In genomic region chrX:153725832-153726285, GRCh38 we compare ENCODE assay signal across 10 cellular contexts. TPM values are rescaled to one million over a fixed set of nuclear protein-coding genes. Genes with fewer than 3 reads are reported as not detected.
DNase-seq lines count a peak whose midpoint lies in the region; ATAC-seq, FAIRE-seq and TF ChIP-seq lines count a peak whose summit lies in the region.
"Had no signal": no experiment of that assay in that cellular context is flagged by ENCODE, and none has a peak within 500 bp of the region (broad histone marks: within the 10 kb centered on the region; RNA-seq: fewer than 3 reads in every experiment).

No MANE protein-coding gene starts in this region.

- no peaks in the 10 kb centered on the region for H3K27me3 ChIP-seq in K562 (ENCODE audit: control insufficient read depth in 2 of 2, insufficient read depth in 2 of 2, low read length in 2 of 2)
- H3K27me3 ChIP-seq in mucosa of rectum (ENCODE audit: control insufficient read depth in 2 of 2, insufficient read depth in 2 of 2, low read length in 2 of 2), result no peaks in the 10 kb centered on the region
- peaks cover 0 to 7% (median 0%) of the 10 kb centered on the region in 4 donors for H3K27me3 ChIP-seq in upper lobe of left lung

- H3K4me1 ChIP-seq in K562 (replicated peaks in 1 of 2; ENCODE audit: control insufficient read depth in 2 of 2, insufficient read depth in 2 of 2, low read length in 2 of 2) (peaks cover 39 to 60% of the 10 kb centered on the region in 2 experiments), mucosa of rectum (ENCODE audit: control insufficient read depth in 2 of 2, insufficient read depth in 2 of 2, low read length in 2 of 2) (peaks cover 40 to 42% of the 10 kb centered on the region in 2 donors), upper lobe of left lung (peaks cover 41 to 50% (median 45%) of the 10 kb centered on the region in 4 donors)

- H3K9ac ChIP-seq in K562 (ENCODE audit: insufficient read depth in 1 of 2, low read depth in 2 of 2, low read length in 2 of 2) (peak overlapping the region; percentile 63 to 92; a peak in 3 of 4 replicates), mucosa of rectum (ENCODE audit: low read depth in 1 of 2, low read length in 2 of 2) (peak overlapping the region in 1 of 2 donors; percentile 16)

- H2AFZ ChIP-seq in K562 (ENCODE audit: low read depth, low read length), result no peak overlapping the region; the same call in 1 of the 2 replicates

- peaks cover 2% of the 10 kb centered on the region for H3K36me3 Mint-ChIP-seq in activated naive CD4-positive, alpha-beta T cell treated with anti-CD3 and anti-CD28 coated beads, Interleukin-2, amount 50 U/mL, for 24 hours

- BruUV-seq in K562 (replicated peaks; lab: Mats Ljungman, UMichigan), result no TSS peak

- H3K4me3 ChIP-seq in K562 (no peak overlapping the region), mucosa of rectum (ENCODE audit: low read length in 2 of 2) (no peak overlapping the region), upper lobe of left lung (peak overlapping the region in 3 of 4 donors; percentile 17 to 82 (median 75))

- TF ChIP-seq CTCF in K562 (IDR thresholded peaks at IDR 0.05 in 2 of 3, conservative IDR thresholded peaks at IDR 0.05 in 1 of 3; ENCODE audit: insufficient read depth in 2 of 3, low read depth in 1 of 3, low read length in 3 of 3) (no peak), upper lobe of left lung (IDR thresholded peaks at IDR 0.05) (no peak)

- peaks cover 21% of the 10 kb centered on the region for H3K4me1 Mint-ChIP-seq in activated naive CD4-positive, alpha-beta T cell treated with anti-CD3 and anti-CD28 coated beads, Interleukin-2, amount 50 U/mL, for 24 hours

- peaks cover 17% of the 10 kb centered on the region for H3K36me3 ChIP-seq in K562 (ENCODE audit: control insufficient read depth, insufficient read depth, low read length)
- peaks cover 0 to 1% of the 10 kb centered on the region in 2 donors for H3K36me3 ChIP-seq in mucosa of rectum (ENCODE audit: control insufficient read depth in 2 of 2, insufficient read depth in 2 of 2, low read length in 2 of 2)
- peaks cover 0 to 6% (median 0%) of the 10 kb centered on the region in 4 donors for H3K36me3 ChIP-seq in upper lobe of left lung

- peaks cover 46% of the 10 kb centered on the region for H3K79me2 ChIP-seq in K562 (ENCODE audit: control insufficient read depth, insufficient read depth, low read length)

- POLR2A ChIA-PET in K562 (lab: Yijun Ruan, JAX), result interaction anchor here (0.6 to 0.9 kb wide), 4 partner anchors 12 to 214 kb away, joined by 3 to 4 read pairs (median 3); no protein-coding TSS in a partner anchor

- DNase-seq in activated naive CD4-positive, alpha-beta T cell (lab: John Stamatoyannopoulos, UW), result no peak
- DNase-seq in K562 (ENCODE audit: extremely low read depth in 1 of 4, low spot score in 3 of 4), result no peak
- DNase-seq in upper lobe of left lung, result peak in 1 of 2 donors; percentile 85
- DNase-seq in activated gamma-delta T cell treated with Interleukin-2 at 50 U/mL for 16 hours, result no peak
- DNase-seq: activated CD4-positive, CD25-positive, alpha-beta regulatory T cell treated with anti-CD3 and anti-CD28 coated beads, Interleukin-2, amount 50 U/mL, for 72 hours; NCI-H1436 treated with DMSO at 0.1 percent for 48 hours had no signal

- no peak for ATAC-seq in K562
- no peak for ATAC-seq in upper lobe of left lung (ENCODE audit: low FRiP score in 2 of 2)
- no peak for ATAC-seq in GM21529 (IDR thresholded peaks at IDR 0.05; ENCODE audit: unreplicated experiment)
- ATAC-seq in HG02623 (IDR thresholded peaks at IDR 0.05; ENCODE audit: unreplicated experiment), result no peak

- in situ Hi-C loops in K562 (cut with MboI), result no loop called here

- no peaks in the 10 kb centered on the region for H3K9me1 ChIP-seq in K562 (ENCODE audit: control insufficient read depth, insufficient read depth, low read length)

- peak overlapping the region; percentile 78; the same call in 1 of the 2 replicates for H3K4me2 ChIP-seq in K562 (ENCODE audit: insufficient read depth, low read length)

- TF ChIP-seq POLR2A in K562 (conservative IDR thresholded peaks at IDR 0.05) (no peak), upper lobe of left lung (IDR thresholded peaks at IDR 0.05) (no peak)

- no peaks in the 10 kb centered on the region for H3K9me3 Mint-ChIP-seq in activated naive CD4-positive, alpha-beta T cell treated with anti-CD3 and anti-CD28 coated beads, Interleukin-2, amount 50 U/mL, for 24 hours

- H3K27ac ChIP-seq in K562 (ENCODE audit: extremely low read depth, low read depth, low read length) (peak overlapping the region; percentile 83), mucosa of rectum (ENCODE audit: low read depth in 2 of 2, low read length in 2 of 2) (peak overlapping the region; percentile 59 to 85), upper lobe of left lung (peak overlapping the region; percentile 86 to 91 (median 89))

- CTCF ChIA-PET in K562 (lab: Yijun Ruan, JAX; ENCODE audit: low intra/inter-chr PET ratio), result no interaction called here

- WGBS in K562 (ENCODE audit: insufficient coverage, low coverage, missing lambda C conversion rate), result 92% methylated on average over 8 of the region's 35 CpGs
- 47 to 73% methylated on average over 6 to 35 of the region's 35 CpGs for WGBS in upper lobe of left lung, 2 donors

- TF ChIP-seq EP300 in K562 (IDR thresholded peaks at IDR 0.05; ENCODE audit: low read length) (no peak), upper lobe of left lung (IDR thresholded peaks at IDR 0.05) (no peak)

- peaks cover 10% of the 10 kb centered on the region for H4K20me1 ChIP-seq in K562 (replicated peaks; ENCODE audit: control insufficient read depth, insufficient read depth, low read length)

- no peak overlapping the region for H3K27ac Mint-ChIP-seq in activated naive CD4-positive, alpha-beta T cell treated with anti-CD3 and anti-CD28 coated beads, Interleukin-2, amount 50 U/mL, for 24 hours

- no peaks in the 10 kb centered on the region for H3K27me3 Mint-ChIP-seq in activated naive CD4-positive, alpha-beta T cell treated with anti-CD3 and anti-CD28 coated beads, Interleukin-2, amount 50 U/mL, for 24 hours

- intact Hi-C loops in K562 (cut with micrococcal nuclease), result loop anchor here (1.0 kb wide), 1 partner anchor 17 kb away; no protein-coding TSS in a partner anchor

- no peak for TF ChIP-seq RAD21 in K562 (CRISPR knock-in tag; conservative IDR thresholded peaks at IDR 0.05 in 1 of 2, IDR thresholded peaks at IDR 0.05 in 1 of 2)

- no peaks in the 10 kb centered on the region for H3K9me3 ChIP-seq in K562 (replicated peaks; ENCODE audit: control insufficient read depth, insufficient read depth, low read depth, low read length)
- H3K9me3 ChIP-seq in mucosa of rectum (ENCODE audit: control insufficient read depth in 2 of 2, low read length in 2 of 2), result no peaks in the 10 kb centered on the region
- H3K9me3 ChIP-seq in upper lobe of left lung, result peaks cover 0 to 13% (median 0%) of the 10 kb centered on the region in 4 donors

- peak overlapping the region; percentile 52 for H3K4me3 Mint-ChIP-seq in activated naive CD4-positive, alpha-beta T cell treated with anti-CD3 and anti-CD28 coated beads, Interleukin-2, amount 50 U/mL, for 24 hours

- no peak for FAIRE-seq in K562 (lab: Jason Lieb, UNC)

RNA-seq across cellular contexts. Expression of gene ABCD1, which starts 1.2 kb away (rescaled TPM):
- total RNA-seq in K562 (2011; cell fraction: chromatin; rRNA removed; ENCODE audit: low replicate concordance), result 3.4 and 16.6 TPM in 2 replicates
- 12.9 and 17.3 TPM in 2 replicates for total RNA-seq in K562 (2011; cell fraction: nucleolus; rRNA removed)
- total RNA-seq in K562 (2011; cell fraction: nucleoplasm; rRNA removed), result 7.3 TPM in 2 replicates
- total RNA-seq in K562 (2014; rRNA removed) (3.9 and 6.0 TPM in 2 replicates), K562 (2014; rRNA removed; fragmentation: Illumina TruSeq; extraction: Trizol) (0.80 and 1.4 TPM in 2 replicates), K562 (2015; rRNA removed; fragmentation: Illumina TruSeq; extraction: Trizol) (2.8 and 3.1 TPM in 2 replicates), K562 (2021) (6.9 and 7.1 TPM in 2 replicates), upper lobe of left lung (10 to 100 TPM in 5 of 6 donors, 1 to 10 TPM in 1; 9.8 to 28.1 (median 17.9) TPM)
- polyA plus RNA-seq in K562 (2011; rRNA removed) (1.6 and 3.8 TPM in 2 replicates), K562 (2014; fragmentation: Illumina TruSeq; extraction: Trizol) (2.2 and 3.5 TPM in 2 replicates), K562 (2014; fragmentation: Nextera tagmentation; extraction: Ambion mirVana) (under 1 TPM; 0.07 to 0.18 TPM), K562 (2014; rRNA removed) (3.8 and 5.2 TPM in 2 replicates)
- 2.8 and 5.5 TPM in 2 replicates for polyA plus RNA-seq in K562 (2011; cell fraction: cytosol; rRNA removed)
- 8.7 and 16.4 TPM in 2 replicates for polyA plus RNA-seq in K562 (2011; cell fraction: nucleus; rRNA removed)
- 6.3 and 9.6 TPM in 2 replicates for polyA plus RNA-seq in K562 (2012)
- polyA minus RNA-seq in K562 (2011; rRNA and poly(A)+ RNA removed), result 1.8 and 2.6 TPM in 2 replicates
- 4.3 and 4.4 TPM in 2 replicates for polyA minus RNA-seq in K562 (2011; cell fraction: cytosol; rRNA and poly(A)+ RNA removed)
- 7.9 and 8.4 TPM in 2 replicates for polyA minus RNA-seq in K562 (2011; cell fraction: nucleus; rRNA and poly(A)+ RNA removed)

RNA-seq across cellular contexts. Expression of gene BCAP31, which starts 1.7 kb away (rescaled TPM):
- total RNA-seq in K562 (2011; cell fraction: chromatin; rRNA removed; ENCODE audit: low replicate concordance), result 194 and 313 TPM in 2 replicates
- 389 and 398 TPM in 2 replicates for total RNA-seq in K562 (2011; cell fraction: nucleolus; rRNA removed)
- total RNA-seq in K562 (2011; cell fraction: nucleoplasm; rRNA removed), result 299 and 322 TPM in 2 replicates
- total RNA-seq in K562 (2014; rRNA removed), result 156 and 184 TPM in 2 replicates
- total RNA-seq in K562 (2014; rRNA removed; fragmentation: Illumina TruSeq; extraction: Trizol), result 206 and 225 TPM in 2 replicates
- total RNA-seq in K562 (2015; rRNA removed; fragmentation: Illumina TruSeq; extraction: Trizol), result 170 and 173 TPM in 2 replicates
- 261 and 262 TPM in 2 replicates for total RNA-seq in K562 (2021)
- 157 and 186 TPM in 2 replicates for polyA plus RNA-seq in K562 (2011; rRNA removed)
- 164 and 227 TPM in 2 replicates for polyA plus RNA-seq in K562 (2011; cell fraction: cytosol; rRNA removed)
- 115 and 116 TPM in 2 replicates for polyA plus RNA-seq in K562 (2011; cell fraction: nucleus; rRNA removed)
- 235 and 441 TPM in 2 replicates for polyA plus RNA-seq in K562 (2012)
- polyA plus RNA-seq in K562 (2014; fragmentation: Illumina TruSeq; extraction: Trizol), result 188 and 219 TPM in 2 replicates
- 100 to 1,000 TPM; 562 to 683 TPM for polyA plus RNA-seq in K562 (2014; fragmentation: Nextera tagmentation; extraction: Ambion mirVana)
- 175 and 176 TPM in 2 replicates for polyA plus RNA-seq in K562 (2014; rRNA removed)
- 177 and 181 TPM in 2 replicates for polyA minus RNA-seq in K562 (2011; rRNA and poly(A)+ RNA removed)
- polyA minus RNA-seq in K562 (2011; cell fraction: cytosol; rRNA and poly(A)+ RNA removed), result 74.4 and 86.4 TPM in 2 replicates
- polyA minus RNA-seq in K562 (2011; cell fraction: nucleus; rRNA and poly(A)+ RNA removed), result 30.8 and 43.7 TPM in 2 replicates
- 100 to 1,000 TPM; 110 to 236 (median 132) TPM for total RNA-seq in upper lobe of left lung

RNA-seq across cellular contexts. Expression of gene SLC6A8, which starts 38.1 kb away (rescaled TPM):
- total RNA-seq in K562 (2011; cell fraction: chromatin; rRNA removed; ENCODE audit: low replicate concordance), result 456 and 1,096 TPM in 2 replicates
- total RNA-seq in K562 (2011; cell fraction: nucleolus; rRNA removed), result 646 and 663 TPM in 2 replicates
- total RNA-seq in K562 (2011; cell fraction: nucleoplasm; rRNA removed), result 500 and 510 TPM in 2 replicates
- total RNA-seq in K562 (2014; rRNA removed) (29.6 and 45.6 TPM in 2 replicates), K562 (2014; rRNA removed; fragmentation: Illumina TruSeq; extraction: Trizol) (24.7 and 34.3 TPM in 2 replicates), K562 (2015; rRNA removed; fragmentation: Illumina TruSeq; extraction: Trizol) (30.3 and 31.0 TPM in 2 replicates), K562 (2021) (122 and 144 TPM in 2 replicates), upper lobe of left lung (1 to 10 TPM; 3.9 to 8.1 (median 6.1) TPM)
- polyA plus RNA-seq in K562 (2011; rRNA removed) (139 and 294 TPM in 2 replicates), K562 (2014; fragmentation: Illumina TruSeq; extraction: Trizol) (73.5 and 87.0 TPM in 2 replicates), K562 (2014; fragmentation: Nextera tagmentation; extraction: Ambion mirVana) (1 to 10 TPM in 1 of 2 experiments, under 1 TPM in 1; 0.68 to 1.7 TPM), K562 (2014; rRNA removed) (76.7 and 77.6 TPM in 2 replicates)
- 237 and 320 TPM in 2 replicates for polyA plus RNA-seq in K562 (2011; cell fraction: cytosol; rRNA removed)
- polyA plus RNA-seq in K562 (2011; cell fraction: nucleus; rRNA removed), result 1,046 and 1,667 TPM in 2 replicates
- 94.9 and 162 TPM in 2 replicates for polyA plus RNA-seq in K562 (2012)
- polyA minus RNA-seq in K562 (2011; rRNA and poly(A)+ RNA removed), result 85.5 and 108 TPM in 2 replicates
- 134 and 269 TPM in 2 replicates for polyA minus RNA-seq in K562 (2011; cell fraction: cytosol; rRNA and poly(A)+ RNA removed)
- 124 and 281 TPM in 2 replicates for polyA minus RNA-seq in K562 (2011; cell fraction: nucleus; rRNA and poly(A)+ RNA removed)

RNA-seq across cellular contexts. Expression of gene PLXNB3, which starts 38.2 kb away (rescaled TPM):
- total RNA-seq in K562 (2011; cell fraction: chromatin; rRNA removed; ENCODE audit: low replicate concordance), result 2.4 and 18.7 TPM in 2 replicates
- 5.5 and 11.0 TPM in 2 replicates for total RNA-seq in K562 (2011; cell fraction: nucleolus; rRNA removed)
- total RNA-seq in K562 (2011; cell fraction: nucleoplasm; rRNA removed), result 3.1 and 3.7 TPM in 2 replicates
- total RNA-seq in K562 (2014; rRNA removed), result 1.6 and 2.0 TPM in 2 replicates
- total RNA-seq in K562 (2014; rRNA removed; fragmentation: Illumina TruSeq; extraction: Trizol), result 0.22 TPM in 1 of 2 replicates, not detected in the other
- total RNA-seq in K562 (2015; rRNA removed; fragmentation: Illumina TruSeq; extraction: Trizol), result 0.25 and 0.72 TPM in 2 replicates
- 1.6 TPM in 2 replicates for total RNA-seq in K562 (2021)
- polyA plus RNA-seq in K562 (2011; rRNA removed), result 1.5 and 2.4 TPM in 2 replicates
- polyA plus RNA-seq in K562 (2011; cell fraction: cytosol; rRNA removed), result 0.63 and 1.1 TPM in 2 replicates
- polyA plus RNA-seq in K562 (2011; cell fraction: nucleus; rRNA removed), result 12.2 and 14.5 TPM in 2 replicates
- 0.94 and 1.7 TPM in 2 replicates for polyA plus RNA-seq in K562 (2012)
- polyA plus RNA-seq in K562 (2014; fragmentation: Illumina TruSeq; extraction: Trizol), result 0.40 and 0.50 TPM in 2 replicates
- polyA plus RNA-seq in K562 (2014; fragmentation: Nextera tagmentation; extraction: Ambion mirVana), result not detected
- polyA plus RNA-seq in K562 (2014; rRNA removed), result 1.4 and 1.6 TPM in 2 replicates
- 0.81 and 1.2 TPM in 2 replicates for polyA minus RNA-seq in K562 (2011; rRNA and poly(A)+ RNA removed)
- 1.2 and 2.0 TPM in 2 replicates for polyA minus RNA-seq in K562 (2011; cell fraction: cytosol; rRNA and poly(A)+ RNA removed)
- 4.0 and 4.3 TPM in 2 replicates for polyA minus RNA-seq in K562 (2011; cell fraction: nucleus; rRNA and poly(A)+ RNA removed)
- total RNA-seq in upper lobe of left lung, result 10 to 100 TPM in 1 of 6 donors, 1 to 10 TPM in 5; 1.3 to 21.0 (median 2.9) TPM

RNA-seq across cellular contexts. Expression of gene PNCK, which starts 52.2 kb away (rescaled TPM):
- total RNA-seq in K562 (2011; cell fraction: chromatin; rRNA removed; ENCODE audit: low replicate concordance), result 17.5 and 43.4 TPM in 2 replicates
- total RNA-seq in K562 (2011; cell fraction: nucleolus; rRNA removed), result 37.0 TPM in 2 replicates
- 18.2 and 26.2 TPM in 2 replicates for total RNA-seq in K562 (2011; cell fraction: nucleoplasm; rRNA removed)
- total RNA-seq in K562 (2014; rRNA removed) (1.3 and 1.4 TPM in 2 replicates), K562 (2014; rRNA removed; fragmentation: Illumina TruSeq; extraction: Trizol) (0.25 and 0.48 TPM in 2 replicates), K562 (2015; rRNA removed; fragmentation: Illumina TruSeq; extraction: Trizol) (0.51 and 0.79 TPM in 2 replicates), K562 (2021) (1.9 and 2.2 TPM in 2 replicates), upper lobe of left lung (1 to 10 TPM in 1 of 6 donors, under 1 TPM in 1, not detected in 4; 0.47 to 5.2 TPM)
- polyA plus RNA-seq in K562 (2011; rRNA removed) (7.5 and 23.6 TPM in 2 replicates), K562 (2014; fragmentation: Illumina TruSeq; extraction: Trizol) (1.0 and 1.2 TPM in 2 replicates), K562 (2014; fragmentation: Nextera tagmentation; extraction: Ambion mirVana) (under 1 TPM in 1 of 2 experiments, not detected in 1; 0.13 TPM), K562 (2014; rRNA removed) (1.7 and 2.5 TPM in 2 replicates)
- 10.0 and 17.5 TPM in 2 replicates for polyA plus RNA-seq in K562 (2011; cell fraction: cytosol; rRNA removed)
- 100 and 212 TPM in 2 replicates for polyA plus RNA-seq in K562 (2011; cell fraction: nucleus; rRNA removed)
- 6.0 and 17.0 TPM in 2 replicates for polyA plus RNA-seq in K562 (2012)
- 3.5 and 6.7 TPM in 2 replicates for polyA minus RNA-seq in K562 (2011; rRNA and poly(A)+ RNA removed)
- polyA minus RNA-seq in K562 (2011; cell fraction: cytosol; rRNA and poly(A)+ RNA removed), result 2.9 and 11.2 TPM in 2 replicates
- polyA minus RNA-seq in K562 (2011; cell fraction: nucleus; rRNA and poly(A)+ RNA removed), result 20.6 and 48.3 TPM in 2 replicates

Comparison
In these comparisons a context has a peak if more than half of its experiments do, and no peak if none do; other contexts are left out.
1. H3K4me3 ChIP-seq: peak in upper lobe of left lung (3 of 4); none in K562 (single experiment) and mucosa of rectum (0 of 2).
2. Peak in every context shown above with its lines, with median percentiles within 50 percentile points of each other: H3K27ac ChIP-seq.